Comparison of ENCODE assay signal across 25 cellular contexts in the genomic region with DNA sequence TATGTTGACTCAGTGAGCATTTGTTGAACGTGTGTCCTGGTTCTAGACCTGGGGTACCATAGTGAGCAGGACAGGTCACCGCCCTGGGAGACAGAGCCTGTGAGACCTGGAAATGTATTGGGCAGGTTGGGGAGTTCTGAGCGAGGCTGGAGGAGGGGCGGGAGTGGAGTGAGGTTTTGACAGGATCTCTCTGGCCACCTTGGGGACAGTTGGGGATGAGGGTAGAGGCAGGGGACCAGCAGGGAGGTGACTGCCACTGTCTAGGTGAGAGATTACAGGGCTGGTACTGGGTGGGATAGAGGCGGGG. TPM values are rescaled to one million over a fixed set of nuclear protein-coding genes. Genes with fewer than 3 reads are reported as not detected.
DNase-seq lines count a peak whose midpoint lies in the region; TF ChIP-seq lines count a peak whose summit lies in the region.
"Had no signal": no experiment of that assay in that cellular context is flagged by ENCODE, and none has a peak within 500 bp of the region (broad histone marks: within the 10 kb centered on the region; RNA-seq: fewer than 3 reads in every experiment).

No MANE protein-coding gene starts in this region.

- H3K4me3 Mint-ChIP-seq in activated naive CD4-positive, alpha-beta T cell treated with anti-CD3 and anti-CD28 coated beads, Interleukin-2, amount 10 ng/mL, durations not matched to agents 7 days and 5 days = no peak overlapping the region
- no peak overlapping the region for H3K4me3 Mint-ChIP-seq in progenitor cell of endocrine pancreas (ENCODE audit: low read depth)
- H3K4me3 Mint-ChIP-seq: CD4-positive, alpha-beta memory T cell had no signal

- TF ChIP-seq POLR2A in esophagus muscularis mucosa (IDR thresholded peaks at IDR 0.05; ENCODE audit: low read depth) = no peak

- peaks cover 64% of the 10 kb centered on the region for H3K27me3 Mint-ChIP-seq in activated naive CD4-positive, alpha-beta T cell treated with anti-CD3 and anti-CD28 coated beads, Interleukin-2, amount 10 ng/mL, durations not matched to agents 7 days and 5 days
- H3K27me3 Mint-ChIP-seq in progenitor cell of endocrine pancreas = no peaks in the 10 kb centered on the region

- CTCF ChIA-PET in activated naive CD4-positive, alpha-beta T cell treated with anti-CD3 and anti-CD28 coated beads, Interleukin-2, amount 10 ng/mL, durations not matched to agents 7 days and 5 days (lab: Charles Lee) = no interaction called here

- H3K4me1 Mint-ChIP-seq in activated naive CD4-positive, alpha-beta T cell treated with anti-CD3 and anti-CD28 coated beads, Interleukin-2, amount 10 ng/mL, durations not matched to agents 7 days and 5 days = no peaks in the 10 kb centered on the region
- H3K4me1 Mint-ChIP-seq in progenitor cell of endocrine pancreas (ENCODE audit: low read depth) = peaks cover 60% of the 10 kb centered on the region

- TF ChIP-seq CTCF in VCaP (conservative IDR thresholded peaks at IDR 0.05) = no peak
- no peak for TF ChIP-seq CTCF in esophagus muscularis mucosa (IDR thresholded peaks at IDR 0.05)
- TF ChIP-seq CTCF in progenitor cell of endocrine pancreas (IDR thresholded peaks at IDR 0.05; ENCODE audit: unreplicated experiment) = no peak

- peaks cover 62 to 99% (median 78%) of the 10 kb centered on the region in 4 donors for H3K4me1 ChIP-seq in esophagus muscularis mucosa

- 95% methylated on average over 5 of the region's 5 CpGs for WGBS in esophagus muscularis mucosa

- no peaks in the 10 kb centered on the region for H3K36me3 Mint-ChIP-seq in activated naive CD4-positive, alpha-beta T cell treated with anti-CD3 and anti-CD28 coated beads, Interleukin-2, amount 10 ng/mL, durations not matched to agents 7 days and 5 days
- peaks cover 14% of the 10 kb centered on the region for H3K36me3 Mint-ChIP-seq in progenitor cell of endocrine pancreas (ENCODE audit: insufficient read depth)
- H3K36me3 Mint-ChIP-seq: CD4-positive, alpha-beta memory T cell had no signal

- H3K4me3 ChIP-seq in esophagus muscularis mucosa = no peak overlapping the region
- H3K4me3 ChIP-seq: BLaER1 treated with 17β-estradiol and CSF1 and Interleukin-3, amounts not matched to agents 10 nM and 100 nM; GM12878; HAP-1; PC-9 had no signal

- H3K27ac Mint-ChIP-seq in activated naive CD4-positive, alpha-beta T cell treated with anti-CD3 and anti-CD28 coated beads, Interleukin-2, amount 10 ng/mL, durations not matched to agents 7 days and 5 days = peak overlapping the region; percentile 28
- peak overlapping the region; percentile 53 for H3K27ac Mint-ChIP-seq in progenitor cell of endocrine pancreas

- no peak for TF ChIP-seq EP300 in esophagus muscularis mucosa (IDR thresholded peaks at IDR 0.05)

- peak overlapping the region; percentile 90; the same call in 1 of the 2 replicates for H3K27ac ChIP-seq in VCaP
- peak overlapping the region in 3 of 4 donors; percentile 14 to 92 (median 59) for H3K27ac ChIP-seq in esophagus muscularis mucosa (replicated peaks in 1 of 4)
- H3K27ac ChIP-seq: BLaER1 treated with 17β-estradiol and CSF1 and Interleukin-3, amounts not matched to agents 10 nM and 100 nM; KMS-11; PC-9 had no signal

- no peaks in the 10 kb centered on the region for H3K9me3 ChIP-seq in esophagus muscularis mucosa
- H3K9me3 ChIP-seq: HAP-1 had no signal

- no peaks in the 10 kb centered on the region for H3K9me3 Mint-ChIP-seq in activated naive CD4-positive, alpha-beta T cell treated with anti-CD3 and anti-CD28 coated beads, Interleukin-2, amount 10 ng/mL, durations not matched to agents 7 days and 5 days
- no peaks in the 10 kb centered on the region for H3K9me3 Mint-ChIP-seq in progenitor cell of endocrine pancreas (ENCODE audit: low read depth)
- H3K9me3 Mint-ChIP-seq: CD4-positive, alpha-beta memory T cell had no signal

- no peaks in the 10 kb centered on the region for H3K27me3 ChIP-seq in esophagus muscularis mucosa
- H3K27me3 ChIP-seq: BLaER1 treated with 17β-estradiol and CSF1 and Interleukin-3, amounts not matched to agents 10 nM and 100 nM had no signal

- H3K36me3 ChIP-seq in esophagus muscularis mucosa = no peaks in the 10 kb centered on the region
- H3K36me3 ChIP-seq: BLaER1 treated with 17β-estradiol and CSF1 and Interleukin-3, amounts not matched to agents 10 nM and 100 nM had no signal

- DNase-seq in activated naive CD4-positive, alpha-beta T cell treated with anti-CD3 and anti-CD28 coated beads, Interleukin-2, amount 10 ng/mL, durations not matched to agents 7 days and 5 days = no peak
- DNase-seq in activated naive CD4-positive, alpha-beta T cell treated with anti-CD3 and anti-CD28 coated beads, Interleukin-2, amount 50 U/mL, for 16 hours = no peak
- DNase-seq in esophagus muscularis mucosa (ENCODE audit: extremely low spot score) = no peak
- DNase-seq in progenitor cell of endocrine pancreas (ENCODE audit: low spot score, unreplicated experiment) = no peak
- no peak for DNase-seq in NCI-H69 (lab: John Stamatoyannopoulos, UW)
- no peak for DNase-seq in hepatic stellate cell (ENCODE audit: low spot score)
- DNase-seq in hypothalamus (lab: John Stamatoyannopoulos, UW) = no peak
- DNase-seq: 8988T; CD4-positive, alpha-beta memory T cell; DND-41; IMR-90; NCI-H1105; NCI-H146; NCI-H2029; NCI-H2227 treated with DMSO at 0.1 percent for 48 hours; NCI-H510A; NCI-H748 treated with DMSO at 0.1 percent for 48 hours; PC-9; RPMI8226; SIG-M5 had no signal

- intact Hi-C loops in esophagus muscularis mucosa (cut with DNase I) = no loop called here

RNA-seq across cellular contexts. Expression of a gene that starts 7.4 kb away (rescaled TPM):
- 10 to 100 TPM; 18.6 to 89.9 (median 40.8) TPM for total RNA-seq in esophagus muscularis mucosa
- total RNA-seq in progenitor cell of endocrine pancreas = 302 and 345 TPM in 2 replicates
- total RNA-seq: IMR-90 had no signal

RNA-seq across cellular contexts. Expression of a gene that starts 57.3 kb away (rescaled TPM):
- 10 to 100 TPM; 69.3 to 90.6 (median 72.7) TPM for total RNA-seq in esophagus muscularis mucosa
- total RNA-seq in progenitor cell of endocrine pancreas = 38.1 and 39.5 TPM in 2 replicates
